In the genomic region with DNA sequence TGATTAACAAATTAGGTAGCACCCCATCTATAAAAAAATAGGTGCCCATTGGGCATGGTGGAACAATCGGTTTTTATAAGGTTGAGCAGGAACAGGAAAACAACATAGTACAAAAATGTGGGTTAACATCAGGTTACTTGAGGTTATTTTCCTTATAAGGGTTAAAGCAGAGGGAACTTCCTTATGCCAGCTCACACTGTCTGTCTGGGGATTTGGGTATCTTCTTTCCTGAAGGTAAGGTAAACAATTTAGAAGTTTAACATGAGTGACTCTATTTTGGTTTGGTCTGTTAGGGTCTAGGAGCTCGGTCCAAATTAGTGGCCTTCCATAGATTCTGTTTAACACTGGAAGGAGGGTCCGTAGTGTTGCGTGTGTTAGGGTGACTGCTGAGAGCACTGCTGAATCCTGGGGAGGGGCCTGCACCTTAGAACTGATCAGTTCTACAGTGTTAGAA, we compare ENCODE assay signal across 8 cellular contexts. TPM values are rescaled to one million over a fixed set of nuclear protein-coding genes. Genes with fewer than 3 reads are reported as not detected.
DNase-seq lines count a peak whose midpoint lies in the region; FAIRE-seq lines count a peak whose summit lies in the region.

No MANE protein-coding gene starts in this region.

- peak overlapping the region; percentile 88 for H3K4me3 Mint-ChIP-seq in activated naive CD4-positive, alpha-beta T cell treated with anti-CD3 and anti-CD28 coated beads for 36 hours

- no peak overlapping the region for H3K4me3 ChIP-seq in esophagus (ENCODE audit: low read depth in 1 of 2, low read length in 2 of 2)
- H3K4me3 ChIP-seq in small intestine (ENCODE audit: low read depth in 1 of 2, low read length in 2 of 2), result no peak overlapping the region

- peak overlapping the region; percentile 88 to 89 for H3K27ac ChIP-seq in esophagus (ENCODE audit: low read depth in 2 of 2, low read length in 1 of 2)
- H3K27ac ChIP-seq in small intestine (ENCODE audit: low read depth in 1 of 2, low read length in 1 of 2), result peak overlapping the region in 1 of 2 donors; percentile 81

- peak overlapping the region; percentile 98 for H3K27ac Mint-ChIP-seq in activated naive CD4-positive, alpha-beta T cell treated with anti-CD3 and anti-CD28 coated beads for 36 hours

- no peak for DNase-seq in activated naive CD4-positive, alpha-beta T cell treated with anti-CD3 and anti-CD28 coated beads for 36 hours
- no peak for DNase-seq in activated naive CD4-positive, alpha-beta T cell treated with anti-CD3 and anti-CD28 coated beads, Interleukin-2, amount 50 U/mL, for 16 hours
- DNase-seq in OCI-M1 (lab: John Stamatoyannopoulos, UW) (peak; percentile 13), small intestine (peak; percentile 29), hypothalamus (lab: John Stamatoyannopoulos, UW) (no peak), inferior parietal cortex (ENCODE audit: extremely low spot score) (no peak)
- no peak for DNase-seq in activated CD4-positive, alpha-beta T cell treated with anti-CD3 and anti-CD28 coated beads, Interleukin-2, amount 50 U/mL, for 1 hour

- no peak for FAIRE-seq in small intestine (lab: Jason Lieb, UNC)

- no peaks in the 10 kb centered on the region for H3K9me3 Mint-ChIP-seq in activated naive CD4-positive, alpha-beta T cell treated with anti-CD3 and anti-CD28 coated beads for 36 hours

- H3K9me3 ChIP-seq in esophagus (ENCODE audit: control insufficient read depth in 2 of 2, insufficient read depth in 1 of 2, low read depth in 1 of 2, low read length in 1 of 2) (no peaks in the 10 kb centered on the region), small intestine (ENCODE audit: control insufficient read depth, low read depth) (no peaks in the 10 kb centered on the region)

- CTCF ChIA-PET in activated naive CD4-positive, alpha-beta T cell treated with anti-CD3 and anti-CD28 coated beads for 36 hours (lab: Charles Lee), result interaction anchor here (0.6 to 8.8 kb wide), 8 partner anchors 8 to 125 kb away, joined by 3 to 61 read pairs (median 6); a partner anchor contains a TSS

- intact Hi-C loops in activated naive CD4-positive, alpha-beta T cell treated with anti-CD3 and anti-CD28 coated beads for 36 hours (cut with micrococcal nuclease), result no loop called here

- peaks cover 61% of the 10 kb centered on the region for H3K36me3 Mint-ChIP-seq in activated naive CD4-positive, alpha-beta T cell treated with anti-CD3 and anti-CD28 coated beads for 36 hours (ENCODE audit: low read depth)

- H3K27me3 ChIP-seq in esophagus (ENCODE audit: control insufficient read depth in 1 of 2, insufficient read depth in 2 of 2, low read length in 2 of 2) (no peaks in the 10 kb centered on the region), small intestine (ENCODE audit: control insufficient read depth in 2 of 2, insufficient read depth in 2 of 2, low read length in 2 of 2) (no peaks in the 10 kb centered on the region)

- 60 to 61% methylated on average over 4 of the region's 4 CpGs for WGBS in esophagus, 2 donors
- whole genome bisulfite sequencing in small intestine, 3 donors, result 51 to 75% (median 62%) methylated on average over 4 of the region's 4 CpGs

- H3K4me1 Mint-ChIP-seq in activated naive CD4-positive, alpha-beta T cell treated with anti-CD3 and anti-CD28 coated beads for 36 hours (ENCODE audit: low read depth), result peaks cover 82% of the 10 kb centered on the region

- H3K27me3 Mint-ChIP-seq in activated naive CD4-positive, alpha-beta T cell treated with anti-CD3 and anti-CD28 coated beads for 36 hours (ENCODE audit: low read depth), result no peaks in the 10 kb centered on the region

- peaks cover 2 to 14% of the 10 kb centered on the region in 2 donors for H3K4me1 ChIP-seq in esophagus (ENCODE audit: control insufficient read depth in 2 of 2, insufficient read depth in 2 of 2, low read length in 1 of 2)
- H3K4me1 ChIP-seq in small intestine (ENCODE audit: control insufficient read depth in 2 of 2, insufficient read depth in 1 of 2, low read depth in 1 of 2, low read length in 1 of 2), result peaks cover 7 to 28% of the 10 kb centered on the region in 2 donors

- peaks cover 0 to 8% of the 10 kb centered on the region in 2 donors for H3K36me3 ChIP-seq in esophagus (ENCODE audit: control insufficient read depth in 2 of 2, insufficient read depth in 2 of 2, low read length in 1 of 2)
- H3K36me3 ChIP-seq in small intestine (ENCODE audit: control insufficient read depth in 2 of 2, insufficient read depth in 2 of 2, low read length in 2 of 2), result no peaks in the 10 kb centered on the region

RNA-seq across cellular contexts. Expression of a gene that starts 14.7 kb away (rescaled TPM):
- 100 to 1,000 TPM; 164 to 185 TPM for total RNA-seq in activated naive CD4-positive, alpha-beta T cell treated with anti-CD3 and anti-CD28 coated beads for 36 hours
- 10 to 100 TPM; 25.8 to 32.8 TPM for polyA plus RNA-seq in esophagus
- polyA plus RNA-seq in small intestine, result 10 to 100 TPM; 29.2 to 33.1 (median 31.2) TPM

Comparison
In these comparisons a context has a peak if more than half of its experiments do, and no peak if none do; other contexts are left out.
1. DNase-seq: peak in OCI-M1 (single experiment) and small intestine (single experiment); none in activated naive CD4-positive, alpha-beta T cell treated with anti-CD3 and anti-CD28 coated beads for 36 hours (single experiment), activated naive CD4-positive, alpha-beta T cell treated with anti-CD3 and anti-CD28 coated beads, Interleukin-2, amount 50 U/mL, for 16 hours (single experiment), hypothalamus (0 of 51), inferior parietal cortex (single experiment) and activated CD4-positive, alpha-beta T cell treated with anti-CD3 and anti-CD28 coated beads, Interleukin-2, amount 50 U/mL, for 1 hour (single experiment).